In the genomic region with DNA sequence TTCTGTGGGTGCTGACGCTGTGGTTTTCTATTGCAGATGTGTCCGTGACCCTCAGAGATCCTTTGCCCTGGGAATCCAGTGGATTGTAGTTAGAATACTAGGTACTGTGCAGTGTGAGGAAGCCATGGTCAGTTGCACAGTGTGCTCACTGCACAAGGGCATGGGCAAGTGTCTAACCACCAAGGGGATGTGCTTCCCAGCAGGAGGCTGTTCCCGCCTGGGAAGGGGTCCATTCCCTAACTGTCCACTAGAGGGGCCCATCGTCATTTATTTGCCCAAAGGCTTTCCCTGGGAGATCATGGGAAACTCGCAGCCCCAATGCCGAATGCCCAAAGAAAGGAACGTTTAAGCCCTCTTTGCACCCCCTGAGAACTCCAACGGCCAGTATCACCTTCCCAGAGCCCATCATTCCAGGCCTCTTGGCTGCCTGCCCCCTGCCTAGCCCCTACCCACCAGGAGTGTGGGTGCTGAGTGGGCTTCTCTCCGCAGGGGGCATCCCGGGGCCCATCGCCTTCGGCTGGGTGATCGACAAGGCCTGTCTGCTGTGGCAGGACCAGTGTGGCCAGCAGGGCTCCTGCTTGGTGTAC, we compare ENCODE assay signal across 9 cellular contexts. TPM values are rescaled to one million over a fixed set of nuclear protein-coding genes. Genes with fewer than 3 reads are reported as not detected.
DNase-seq lines count a peak whose midpoint lies in the region; ATAC-seq and TF ChIP-seq lines count a peak whose summit lies in the region.
"Had no signal": no experiment of that assay in that cellular context is flagged by ENCODE, and none has a peak within 500 bp of the region (broad histone marks: within the 10 kb centered on the region; RNA-seq: fewer than 3 reads in every experiment).

No MANE protein-coding gene starts in this region.

- H3K4me3 Mint-ChIP-seq in MCF 10A (ENCODE audit: unreplicated experiment): no peak overlapping the region
- H3K4me3 Mint-ChIP-seq: activated naive CD8-positive, alpha-beta T cell had no signal

- peaks cover 0 to 50% (median 17%) of the 10 kb centered on the region in 6 donors for H3K4me1 ChIP-seq in spleen

- H3K27me3 ChIP-seq in MG63 (no peaks in the 10 kb centered on the region), spleen (replicated peaks in 1 of 7) (no peaks in the 10 kb centered on the region)

- intact Hi-C loops in MCF 10A (cut with micrococcal nuclease): loop anchor here (1.0 to 5.0 kb wide), 2 partner anchors 123 to 139 kb away; no protein-coding TSS in a partner anchor
- intact Hi-C loops in spleen (cut with DNase I; ENCODE audit: low total_unique reads): loop anchor here (5.0 kb wide), 1 partner anchor 124 kb away; no protein-coding TSS in a partner anchor

- H3K9me3 ChIP-seq in MG63: no peaks in the 10 kb centered on the region
- no peaks in the 10 kb centered on the region for H3K9me3 ChIP-seq in spleen

- TF ChIP-seq CTCF in MCF 10A (IDR thresholded peaks at IDR 0.05; ENCODE audit: unreplicated experiment) (peak; percentile 67), spleen (IDR thresholded peaks at IDR 0.05 in 8 of 11, conservative IDR thresholded peaks at IDR 0.05 in 3 of 11) (peak; percentile 79 to 93 (median 89))

- H3K4me3 ChIP-seq in MG63 (no peak overlapping the region), spleen (no peak overlapping the region)

- POLR2A ChIA-PET in MCF 10A (lab: Yijun Ruan, JAX): interaction anchor here (0.6 to 1.6 kb wide), 5 partner anchors 17 to 123 kb away, joined by 3 to 7 read pairs (median 3); no protein-coding TSS in a partner anchor

- no peak overlapping the region for H3K27ac ChIP-seq in spleen

- H3K36me3 ChIP-seq in MG63: peaks cover 51% of the 10 kb centered on the region
- peaks cover 0 to 7% (median 0%) of the 10 kb centered on the region in 6 donors for H3K36me3 ChIP-seq in spleen

- no peak for TF ChIP-seq POLR2A in spleen (IDR thresholded peaks at IDR 0.05)

- no peak for ATAC-seq in HG03095 (IDR thresholded peaks at IDR 0.05; ENCODE audit: unreplicated experiment)
- ATAC-seq in HG03521 (IDR thresholded peaks at IDR 0.05; ENCODE audit: unreplicated experiment): no peak

- peaks cover 47% of the 10 kb centered on the region for H3K36me3 Mint-ChIP-seq in MCF 10A (ENCODE audit: insufficient read depth, unreplicated experiment)

- H3K27ac Mint-ChIP-seq in MCF 10A (ENCODE audit: low read depth, unreplicated experiment): no peak overlapping the region
- H3K27ac Mint-ChIP-seq: activated naive CD8-positive, alpha-beta T cell had no signal

- peaks cover 7% of the 10 kb centered on the region for H3K4me1 Mint-ChIP-seq in MCF 10A (ENCODE audit: insufficient read depth, unreplicated experiment)

- no peaks in the 10 kb centered on the region for H3K27me3 Mint-ChIP-seq in MCF 10A (ENCODE audit: insufficient read depth, unreplicated experiment)
- H3K27me3 Mint-ChIP-seq: activated naive CD8-positive, alpha-beta T cell had no signal

- peak; percentile 50 for DNase-seq in GM04504 (ENCODE audit: low read depth)
- DNase-seq in MG63: peak; percentile 54
- peak; percentile 84 for DNase-seq in SHP77 treated with DMSO at 0.1 percent for 48 hours (lab: John Stamatoyannopoulos, UW)
- peak; percentile 73 for DNase-seq in MCF 10A (ENCODE audit: unreplicated experiment)
- peak; percentile 25 for DNase-seq in iPS DF 4.7 (ENCODE audit: extremely low read depth, low spot score)
- no peak for DNase-seq in spleen

- WGBS in spleen, 5 donors: 62 to 75% (median 68%) methylated on average over 9 to 13 of the region's 13 CpGs

- H3K9me3 Mint-ChIP-seq in MCF 10A (ENCODE audit: unreplicated experiment): no peaks in the 10 kb centered on the region

- CTCF ChIA-PET in MCF 10A (lab: Yijun Ruan, JAX): interaction anchor here (0.6 to 3.1 kb wide), 18 partner anchors 10 to 340 kb away, joined by 3 to 20 read pairs (median 4); no protein-coding TSS in a partner anchor

- no TSS peak for BruUV-seq in MCF 10A (replicated peaks; lab: Mats Ljungman, UMichigan)

RNA-seq across cellular contexts. Expression of a gene that starts 26.2 kb away (rescaled TPM):
- 10.7 and 23.0 TPM in 2 replicates for total RNA-seq in MG63 (2014; rRNA removed; shearing (Covaris generic); ENCODE audit: low replicate concordance)
- 23.8 and 27.0 TPM in 2 replicates for total RNA-seq in MCF 10A (2022)
- 10 to 100 TPM in 2 of 7 donors, 1 to 10 TPM in 5; 2.9 to 16.3 (median 7.1) TPM for total RNA-seq in spleen
- 1 to 10 TPM; 4.7 to 7.7 (median 5.9) TPM for polyA plus RNA-seq in spleen

RNA-seq across cellular contexts. Expression of a gene that starts 40.1 kb away (rescaled TPM):
- total RNA-seq in MG63 (2014; rRNA removed; shearing (Covaris generic); ENCODE audit: low replicate concordance): 0.40 TPM in 1 of 2 replicates, not detected in the other
- 4.5 and 6.2 TPM in 2 replicates for total RNA-seq in MCF 10A (2022)
- 1 to 10 TPM in 3 of 7 donors, under 1 TPM in 4; 0.51 to 5.7 (median 0.92) TPM for total RNA-seq in spleen
- polyA plus RNA-seq in spleen: under 1 TPM; 0.14 to 0.30 (median 0.26) TPM
